ENCODE assay signal across 10 cellular contexts in the genomic region with DNA sequence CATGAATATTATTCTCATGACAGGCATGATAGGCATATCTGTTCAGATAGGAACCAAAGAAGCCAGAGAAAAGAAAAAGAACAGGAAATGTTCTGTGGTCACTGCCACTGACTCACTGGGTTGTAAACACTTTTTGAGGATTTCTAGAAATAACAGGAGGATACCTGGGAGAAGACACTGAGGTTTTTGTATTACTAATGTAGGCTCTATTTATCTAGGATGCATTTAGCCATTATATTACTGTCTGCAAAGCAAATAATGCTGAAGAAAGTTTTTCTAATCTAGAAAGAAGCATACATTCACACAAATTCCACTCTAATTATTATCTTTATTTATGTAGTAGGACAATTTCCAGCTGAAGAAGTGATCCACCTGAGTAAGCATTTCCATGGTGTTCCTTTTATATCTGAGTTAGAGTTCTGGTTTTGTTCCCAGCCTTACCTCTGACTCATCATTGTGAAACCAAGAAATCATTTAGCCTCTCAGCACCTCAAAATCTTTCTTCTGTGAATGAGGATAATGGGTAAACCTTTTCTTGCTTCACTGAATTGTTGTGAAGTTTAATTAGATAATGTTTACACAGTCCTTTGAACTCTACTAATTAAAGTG. TPM values are rescaled to one million over a fixed set of nuclear protein-coding genes. Genes with fewer than 3 reads are reported as not detected.
DNase-seq lines count a peak whose midpoint lies in the region; ATAC-seq and TF ChIP-seq lines count a peak whose summit lies in the region.
"Had no signal": no experiment of that assay in that cellular context is flagged by ENCODE, and none has a peak within 500 bp of the region (broad histone marks: within the 10 kb centered on the region; RNA-seq: fewer than 3 reads in every experiment).

No MANE protein-coding gene starts in this region.

- peaks cover 10% of the 10 kb centered on the region for H3F3A ChIP-seq in PC-3 (ENCODE audit: low read length, unreplicated experiment)

- TF ChIP-seq POLR2A in esophagus squamous epithelium (IDR thresholded peaks at IDR 0.05) = no peak

- peaks cover 42% of the 10 kb centered on the region for H3K4me1 ChIP-seq in PC-3 (ENCODE audit: insufficient read depth, low read length)
- H3K4me1 ChIP-seq in esophagus squamous epithelium = peaks cover 3 to 29% (median 10%) of the 10 kb centered on the region in 3 donors
- H3K4me1 ChIP-seq in Karpas-422 (ENCODE audit: low read length) = no peaks in the 10 kb centered on the region

- peak; percentile 53 for DNase-seq in GM04503 (ENCODE audit: low read depth)
- peak; percentile 94 for DNase-seq in PC-3
- no peak for DNase-seq in esophagus squamous epithelium (lab: John Stamatoyannopoulos, UW)
- DNase-seq in skeletal muscle cell (ENCODE audit: low read depth) = peak; percentile 62
- DNase-seq in Karpas-422 = no peak
- no peak for DNase-seq in activated CD8-positive, alpha-beta memory T cell treated with anti-CD3 and anti-CD28 coated beads for 24 hours
- DNase-seq: MG63, small intestine had no signal

- H3K27ac ChIP-seq in PC-3 (ENCODE audit: low read length) (peak overlapping the region; percentile 95), esophagus squamous epithelium (peak overlapping the region; percentile 3 to 74 (median 52)), Karpas-422 (ENCODE audit: low read length) (no peak overlapping the region)

- peak overlapping the region; percentile 14; the same call in 1 of the 2 replicates for H3K4me3 ChIP-seq in PC-3 (ENCODE audit: low read length)
- H3K4me3 ChIP-seq in esophagus squamous epithelium = no peak overlapping the region
- no peak overlapping the region for H3K4me3 ChIP-seq in skeletal muscle cell (ENCODE audit: low read depth, low read length)
- no peak overlapping the region for H3K4me3 ChIP-seq in Karpas-422 (ENCODE audit: low read length)
- H3K4me3 ChIP-seq: MG63 had no signal

- ATAC-seq in PC-3 (peak; percentile 94), HG02588 (IDR thresholded peaks at IDR 0.05; ENCODE audit: unreplicated experiment) (no peak)

- peak overlapping the region; percentile 75 for H3K4me2 ChIP-seq in PC-3 (ENCODE audit: low read length)
- no peak overlapping the region for H3K4me2 ChIP-seq in Karpas-422 (ENCODE audit: low read depth, low read length, poor library complexity, severe bottlenecking)

- BruUV-seq in PC-3 (replicated peaks; lab: Mats Ljungman, UMichigan) = no TSS peak

- H3K27me3 ChIP-seq in PC-3 (ENCODE audit: low read length) = no peaks in the 10 kb centered on the region
- H3K27me3 ChIP-seq in esophagus squamous epithelium = no peaks in the 10 kb centered on the region
- H3K27me3 ChIP-seq in Karpas-422 (ENCODE audit: low read length) = no peaks in the 10 kb centered on the region
- H3K27me3 ChIP-seq: MG63 had no signal

- intact Hi-C loops in PC-3 (cut with micrococcal nuclease) = loop anchor here (1.0 kb wide), 2 partner anchors 37 to 40 kb away; a partner anchor contains a TSS
- intact Hi-C loops in esophagus squamous epithelium (cut with DNase I) = no loop called here

- H3K79me2 ChIP-seq in PC-3 (ENCODE audit: low read length) = no peaks in the 10 kb centered on the region
- no peaks in the 10 kb centered on the region for H3K79me2 ChIP-seq in Karpas-422 (ENCODE audit: low read length)

- POLR2A ChIA-PET in PC-3 (lab: Charles Lee; ENCODE audit: unreplicated experiment) = no interaction called here

- H3K9ac ChIP-seq in PC-3 (ENCODE audit: low read length) (peak overlapping the region; percentile 73), Karpas-422 (ENCODE audit: low read length) (no peak overlapping the region)

- no peak for TF ChIP-seq CTCF in PC-3 (conservative IDR thresholded peaks at IDR 0.05; ENCODE audit: low read depth, low read length)
- no peak for TF ChIP-seq CTCF in esophagus squamous epithelium (IDR thresholded peaks at IDR 0.05)

- CTCF ChIA-PET in PC-3 (lab: Charles Lee) = interaction anchor here (0.5 kb wide), 1 partner anchor 40 kb away, joined by 3 read pairs; no protein-coding TSS in a partner anchor

- no peaks in the 10 kb centered on the region for H3K9me2 ChIP-seq in PC-3 (replicated peaks; ENCODE audit: low read length)
- H3K9me2 ChIP-seq in Karpas-422 (replicated peaks; ENCODE audit: insufficient read depth, low read length) = no peaks in the 10 kb centered on the region

- H4K20me1 ChIP-seq in PC-3 (ENCODE audit: low read length) = no peaks in the 10 kb centered on the region
- H4K20me1 ChIP-seq in Karpas-422 (ENCODE audit: insufficient read depth, low read depth, low read length) = no peaks in the 10 kb centered on the region

- no peaks in the 10 kb centered on the region for H3K36me3 ChIP-seq in PC-3 (ENCODE audit: low read depth, low read length)
- H3K36me3 ChIP-seq in esophagus squamous epithelium = no peaks in the 10 kb centered on the region
- no peaks in the 10 kb centered on the region for H3K36me3 ChIP-seq in Karpas-422 (ENCODE audit: insufficient read depth, low read length)
- H3K36me3 ChIP-seq: MG63 had no signal

- H2AFZ ChIP-seq in PC-3 (ENCODE audit: low read length) = 0 out of 2 replicates have a peak overlapping the region, but pooled peaks have one; percentile 4
- no peak overlapping the region for H2AFZ ChIP-seq in Karpas-422 (ENCODE audit: low read length)

- no peaks in the 10 kb centered on the region for H3K9me3 ChIP-seq in PC-3 (ENCODE audit: low read length)
- H3K9me3 ChIP-seq in esophagus squamous epithelium = no peaks in the 10 kb centered on the region
- no peaks in the 10 kb centered on the region for H3K9me3 ChIP-seq in Karpas-422 (ENCODE audit: low read length)
- H3K9me3 ChIP-seq: MG63 had no signal

RNA-seq across cellular contexts. Expression of a gene that starts 40.2 kb away (rescaled TPM):
- total RNA-seq in PC-3 (2014; rRNA removed) = 70.7 and 98.0 TPM in 2 replicates
- total RNA-seq in esophagus squamous epithelium = 100 to 1,000 TPM in 1 of 4 donors, 10 to 100 TPM in 3; 48.8 to 118 (median 62.7) TPM
- not detected in 2 replicates for total RNA-seq in Karpas-422 (2014; rRNA removed; shearing (Covaris generic); ENCODE audit: low replicate concordance)
- total RNA-seq: G401 had no signal

Comparison
In these comparisons a context has a peak if more than half of its experiments do, and no peak if none do; other contexts are left out.
1. DNase-seq: peak in GM04503 (single experiment), PC-3 (single experiment) and skeletal muscle cell (single experiment); none in esophagus squamous epithelium (single experiment), Karpas-422 (single experiment) and activated CD8-positive, alpha-beta memory T cell treated with anti-CD3 and anti-CD28 coated beads for 24 hours (single experiment).
2. RNA of a gene that starts 40.2 kb away (total RNA-seq): 70.7 to 98.0 TPM in PC-3 and 48.8 to 118 TPM in esophagus squamous epithelium; not detected in Karpas-422; every median in the first group is over 10 times any median in the second.